Comparison of ENCODE assay signal across 26 cellular contexts in genomic region chr7:29929018-29929807, GRCh38.
A peak's percentile ranks its signal among the peaks of the same experiment; 100 is the strongest.
DNase-seq lines count a peak whose midpoint lies in the region; ATAC-seq and TF ChIP-seq lines count a peak whose summit lies in the region.
"Had no signal": no experiment of that assay in that cellular context is flagged by ENCODE, and none has a peak within 500 bp of the region (broad histone marks: within the 10 kb centered on the region; RNA-seq: fewer than 3 reads in every experiment).

No MANE protein-coding gene starts in this region.

- intact Hi-C loops in mucosa of descending colon (cut with DNase I, micrococcal nuclease), result no loop called here

- H3K36me3 ChIP-seq in mucosa of descending colon (ENCODE audit: low read depth), result no peaks in the 10 kb centered on the region
- H3K36me3 ChIP-seq: Peyer's patch had no signal

- peaks cover 22% of the 10 kb centered on the region for H3K4me1 Mint-ChIP-seq in brain
- H3K4me1 Mint-ChIP-seq: CD14-positive monocyte; CD8-positive, alpha-beta memory T cell had no signal

- TF ChIP-seq CTCF in brain (conservative IDR thresholded peaks at IDR 0.05) (no peak), mucosa of descending colon (IDR thresholded peaks at IDR 0.05) (no peak)

- ATAC-seq in mucosa of descending colon (peak; percentile 31), HG02759 (IDR thresholded peaks at IDR 0.05; ENCODE audit: unreplicated experiment) (no peak), GM18520 (IDR thresholded peaks at IDR 0.05; ENCODE audit: unreplicated experiment) (no peak)
- ATAC-seq: GM12878, HCT116 had no signal

- no peaks in the 10 kb centered on the region for H3K9me3 Mint-ChIP-seq in brain
- H3K9me3 Mint-ChIP-seq: CD8-positive, alpha-beta memory T cell had no signal

- no peaks in the 10 kb centered on the region for H3K9me3 ChIP-seq in mucosa of descending colon
- H3K9me3 ChIP-seq: BE2C, Peyer's patch, SK-N-SH had no signal

- no peaks in the 10 kb centered on the region for H3K4me1 ChIP-seq in mucosa of descending colon (ENCODE audit: low read depth)
- H3K4me1 ChIP-seq: BE2C, Peyer's patch had no signal

- H3K4me3 ChIP-seq in mucosa of descending colon, result no peak overlapping the region
- H3K4me3 ChIP-seq: GM12878, Peyer's patch had no signal

- H3K27ac Mint-ChIP-seq in brain, result peak overlapping the region in 3 of 5 experiments; percentile 20 to 86 (median 41)
- H3K27ac Mint-ChIP-seq: CD14-positive monocyte had no signal

- peaks cover 49% of the 10 kb centered on the region for H3K36me3 Mint-ChIP-seq in brain
- H3K36me3 Mint-ChIP-seq: CD8-positive, alpha-beta memory T cell had no signal

- no peaks in the 10 kb centered on the region for H3K27me3 Mint-ChIP-seq in brain

- H3K4me3 Mint-ChIP-seq in brain, result no peak overlapping the region
- H3K4me3 Mint-ChIP-seq: CD14-positive monocyte; CD8-positive, alpha-beta memory T cell had no signal

- DNase-seq in NCI-H187 treated with DMSO at 0.1 percent for 48 hours (lab: John Stamatoyannopoulos, UW) (peak; percentile 11), NCI-H187 (lab: John Stamatoyannopoulos, UW) (no peak), mucosa of descending colon (no peak), SKM-1 treated with dmso at 0.1 percent for 144 hours (lab: John Stamatoyannopoulos, UW; ENCODE audit: unreplicated experiment) (no peak)
- DNase-seq: BE2C; CD8-positive, alpha-beta memory T cell; DMS 273 treated with DMSO at 0.1 percent for 48 hours; DMS79; EL; GDM1; GOT3; Karpas-422; NCI-H1092; NCI-H1417 treated with DMSO at 0.1 percent for 48 hours; NCI-H1694 treated with DMSO at 0.1 percent for 48 hours; NCI-H526 treated with DMSO at 0.1 percent for 48 hours; Peyer's patch; SK-N-SH had no signal

- H3K27ac ChIP-seq in temporal lobe (ENCODE audit: low read depth, low read length), result peak overlapping the region; percentile 5
- H3K27ac ChIP-seq: 22Rv1, Peyer's patch had no signal
